In genomic region chr2:42372474-42372787, GRCh38 we compare ENCODE assay signal across 20 cellular contexts. TPM values are rescaled to one million over a fixed set of nuclear protein-coding genes. Genes with fewer than 3 reads are reported as not detected.
DNase-seq lines count a peak whose midpoint lies in the region; ATAC-seq, FAIRE-seq and TF ChIP-seq lines count a peak whose summit lies in the region.
"Had no signal": no experiment of that assay in that cellular context is flagged by ENCODE, and none has a peak within 500 bp of the region (broad histone marks: within the 10 kb centered on the region; RNA-seq: fewer than 3 reads in every experiment).

No MANE protein-coding gene starts in this region.

- in situ Hi-C loops in HepG2 (cut with HindIII; ENCODE audit: extremely low pct_ligation_motif_present, low pct_unique_long_range_greater_than_20kb), result loop anchor here (25.0 kb wide), 1 partner anchor 510 kb away; no protein-coding TSS in a partner anchor

- H3K27me3 ChIP-seq in HepG2 (ENCODE audit: control insufficient read depth in 1 of 2, insufficient read depth in 2 of 2, low read length in 2 of 2) (no peaks in the 10 kb centered on the region), right lobe of liver (no peaks in the 10 kb centered on the region), neural cell (ENCODE audit: insufficient read depth, low read depth, low read length) (no peaks in the 10 kb centered on the region), aorta (ENCODE audit: control insufficient read depth in 1 of 2, insufficient read depth in 2 of 2, low read length in 1 of 2) (no peaks in the 10 kb centered on the region)
- H3K27me3 ChIP-seq: BLaER1 treated with 17β-estradiol and CSF1 and Interleukin-3, amounts not matched to agents 10 nM and 100 nM had no signal

- no TSS peak for BruUV-seq in HepG2 (replicated peaks; lab: Mats Ljungman, UMichigan)

- TF ChIP-seq POLR2A in HepG2 (IDR thresholded peaks at IDR 0.05; ENCODE audit: insufficient read depth in 1 of 2, low read depth in 2 of 2, low read length in 2 of 2) (no peak), right lobe of liver (IDR thresholded peaks at IDR 0.05) (no peak), H54 (IDR thresholded peaks at IDR 0.05; ENCODE audit: low read depth, low read length) (no peak)

- TF ChIP-seq CTCF in HepG2 (CRISPR knock-in tag; IDR thresholded peaks at IDR 0.05) (no peak), right lobe of liver (IDR thresholded peaks at IDR 0.05) (no peak), neural cell (IDR thresholded peaks at IDR 0.05; ENCODE audit: poor library complexity, severe bottlenecking) (no peak)

- H3K4me1 ChIP-seq in HepG2 (ENCODE audit: insufficient read depth, low read length) (peaks cover 53% of the 10 kb centered on the region), right lobe of liver (no peaks in the 10 kb centered on the region), aorta (ENCODE audit: control insufficient read depth in 1 of 2, insufficient read depth in 2 of 2, low read length in 2 of 2) (no peaks in the 10 kb centered on the region)

- TF ChIP-seq RAD21 in HepG2 (CRISPR knock-in tag; IDR thresholded peaks at IDR 0.05) (no peak), neural cell (conservative IDR thresholded peaks at IDR 0.05) (no peak)

- DNase-seq in HepG2 (ENCODE audit: low spot score) (no peak), right lobe of liver (no peak), epithelial cell of prostate (ENCODE audit: low read depth, low spot score) (no peak), cortex of kidney (lab: John Stamatoyannopoulos, UW) (no peak), aorta (no peak), H54 (ENCODE audit: insufficient read length, low spot score) (no peak)
- DNase-seq: AML-193; CD4-positive, alpha-beta T cell; DMS53; H7; IMR-90; KG1; MM.1S; NCI-H345 had no signal

- no peaks in the 10 kb centered on the region for H3F3A ChIP-seq in neural cell (ENCODE audit: insufficient read depth, low read length, poor library complexity, severe bottlenecking)

- H3K9ac ChIP-seq in HepG2 (ENCODE audit: insufficient read depth, low read depth, low read length) (no peak overlapping the region), neural cell (ENCODE audit: low read length) (peak overlapping the region; percentile 28)
- H3K9ac ChIP-seq: BLaER1 treated with 17β-estradiol and CSF1 and Interleukin-3, amounts not matched to agents 10 nM and 100 nM had no signal

- H3K4me3 ChIP-seq in HepG2 (replicated peaks in 1 of 3; ENCODE audit: insufficient read depth in 1 of 3, low read depth in 2 of 3, low read length in 3 of 3), result no peak overlapping the region
- H3K4me3 ChIP-seq in right lobe of liver, result no peak overlapping the region
- no peak overlapping the region for H3K4me3 ChIP-seq in neural cell (ENCODE audit: low read length)
- no peak overlapping the region for H3K4me3 ChIP-seq in aorta (ENCODE audit: low read length in 2 of 2)
- H3K4me3 ChIP-seq: BLaER1 treated with 17β-estradiol and CSF1 and Interleukin-3, amounts not matched to agents 10 nM and 100 nM had no signal

- H3K79me2 ChIP-seq in HepG2 (ENCODE audit: insufficient read depth, low read length), result no peaks in the 10 kb centered on the region
- no peaks in the 10 kb centered on the region for H3K79me2 ChIP-seq in neural cell (replicated peaks; ENCODE audit: insufficient read depth, low read length)

- ATAC-seq in HepG2 (no peak), right lobe of liver (no peak), aorta (ENCODE audit: low FRiP score) (no peak), HG02678 (IDR thresholded peaks at IDR 0.05; ENCODE audit: unreplicated experiment) (no peak)
- ATAC-seq: Panc1 had no signal

- POLR2A ChIA-PET in HepG2 (lab: Yijun Ruan, JAX), result no interaction called here

- FAIRE-seq in HepG2 (lab: Jason Lieb, UNC) (no peak), H54 (lab: Jason Lieb, UNC) (no peak)
- FAIRE-seq: A204.1, GM18507 had no signal

- TF ChIP-seq EP300 in HepG2 (IDR thresholded peaks at IDR 0.05; ENCODE audit: low read depth in 2 of 2, low read length in 2 of 2) (no peak), HepG2 (CRISPR knock-in tag; IDR thresholded peaks at IDR 0.05; ENCODE audit: borderline replicate concordance) (no peak), neural cell (conservative IDR thresholded peaks at IDR 0.05; ENCODE audit: poor library complexity, severe bottlenecking) (no peak)

- CTCF ChIA-PET in HepG2 (lab: Yijun Ruan, JAX; ENCODE audit: low intra/inter-chr PET ratio, low total read pairs), result no interaction called here

- no peak overlapping the region for H3K27ac ChIP-seq in HepG2 (ENCODE audit: extremely low read length, insufficient read depth, low read length)
- no peak overlapping the region for H3K27ac ChIP-seq in right lobe of liver
- peak overlapping the region; percentile 63 for H3K27ac ChIP-seq in epithelial cell of prostate
- peak overlapping the region; percentile 18 for H3K27ac ChIP-seq in neural cell (ENCODE audit: low read length)
- H3K27ac ChIP-seq in aorta (ENCODE audit: low read depth in 1 of 2, low read length in 2 of 2), result no peak overlapping the region
- H3K27ac ChIP-seq: BLaER1 treated with 17β-estradiol and CSF1 and Interleukin-3, amounts not matched to agents 10 nM and 100 nM had no signal

- H3K9me3 ChIP-seq in HepG2 (ENCODE audit: low read length), result no peaks in the 10 kb centered on the region
- H3K9me3 ChIP-seq in right lobe of liver, result no peaks in the 10 kb centered on the region
- no peaks in the 10 kb centered on the region for H3K9me3 ChIP-seq in neural cell (ENCODE audit: low read length)
- no peaks in the 10 kb centered on the region for H3K9me3 ChIP-seq in aorta (ENCODE audit: control insufficient read depth, low read length)
- H3K9me3 ChIP-seq: BLaER1 treated with 17β-estradiol and CSF1 and Interleukin-3, amounts not matched to agents 10 nM and 100 nM had no signal

- H3K9me2 ChIP-seq in neural cell (ENCODE audit: insufficient read depth, low read length), result no peaks in the 10 kb centered on the region

- H2AFZ ChIP-seq in HepG2 (ENCODE audit: low read length) (no peak overlapping the region), neural cell (ENCODE audit: low read depth, low read length) (no peak overlapping the region)

- H3K36me3 ChIP-seq in HepG2 (replicated peaks in 1 of 2; ENCODE audit: control insufficient read depth in 1 of 2, insufficient read depth in 2 of 2, low read length in 2 of 2) (no peaks in the 10 kb centered on the region), right lobe of liver (no peaks in the 10 kb centered on the region), neural cell (ENCODE audit: insufficient read depth, low read length) (no peaks in the 10 kb centered on the region), aorta (ENCODE audit: control insufficient read depth in 1 of 2, insufficient read depth in 2 of 2, low read length in 1 of 2) (no peaks in the 10 kb centered on the region)
- H3K36me3 ChIP-seq: BLaER1 treated with 17β-estradiol and CSF1 and Interleukin-3, amounts not matched to agents 10 nM and 100 nM had no signal

- H3K4me2 ChIP-seq in HepG2 (ENCODE audit: low read depth, low read length) (peak overlapping the region; percentile 31; the same call in 1 of the 2 replicates), neural cell (ENCODE audit: low read length) (no peak overlapping the region)
- H3K4me2 ChIP-seq: BLaER1 treated with 17β-estradiol and CSF1 and Interleukin-3, amounts not matched to agents 10 nM and 100 nM had no signal

- intact Hi-C loops in HepG2 (cut with micrococcal nuclease; ENCODE audit: unreplicated experiment), result no loop called here
- intact Hi-C loops in right lobe of liver (cut with DNase I), result no loop called here
- intact Hi-C loops in aorta (cut with DNase I), result no loop called here

- no peaks in the 10 kb centered on the region for H4K20me1 ChIP-seq in HepG2 (ENCODE audit: insufficient read depth, low read length)
- H4K20me1 ChIP-seq in neural cell (ENCODE audit: insufficient read depth), result no peaks in the 10 kb centered on the region
- H4K20me1 ChIP-seq: BLaER1 treated with 17β-estradiol and CSF1 and Interleukin-3, amounts not matched to agents 10 nM and 100 nM had no signal

- WGBS in HepG2 (ENCODE audit: low lambda C conversion rate), result 88% methylated on average over 1 of the region's 1 CpG
- WGBS in right lobe of liver (ENCODE audit: insufficient coverage, low coverage, low lambda C conversion rate, missing lambda C conversion rate), result 92% methylated on average over 1 of the region's 1 CpG
- WGBS in aorta, 2 donors, result 85% methylated on average over 1 of the region's 1 CpG

TF ChIP-seq in HepG2, 621 proteins besides CTCF, POLR2A, EP300 and RAD21 (continues in another document):
- no peak for TF ChIP-seq NFKB2 (CRISPR knock-in tag; IDR thresholded peaks at IDR 0.05; ENCODE audit: borderline replicate concordance)
- no peak for TF ChIP-seq RFX3 (CRISPR knock-in tag; IDR thresholded peaks at IDR 0.05)
- TF ChIP-seq MED1 (CRISPR knock-in tag; IDR thresholded peaks at IDR 0.05), result no peak

TF ChIP-seq in neural cell, 6 proteins besides CTCF, POLR2A, EP300 and RAD21 (continues in another document):
- TF ChIP-seq EZH2 (IDR thresholded peaks at IDR 0.05; ENCODE audit: borderline replicate concordance, insufficient read depth, low read length, poor library complexity, severe bottlenecking) (no peak), POLR2AphosphoS5 (IDR thresholded peaks at IDR 0.05) (no peak)

RNA-seq across cellular contexts. Expression of gene COX7A2L, which starts 11.4 kb away (rescaled TPM):
- total RNA-seq in HepG2 (2016; rRNA removed; fragmentation: Illumina TruSeq; extraction: Trizol) (201 and 272 TPM in 2 replicates), right lobe of liver (10 to 100 TPM; 37.5 to 97.0 (median 57.6) TPM), aorta (10 to 100 TPM; 60.8 to 62.1 TPM)
- 111 and 117 TPM in 2 replicates for total RNA-seq in HepG2 (2016; cell fraction: cytosol; rRNA removed; fragmentation: Illumina TruSeq; extraction: Trizol; ENCODE audit: low read depth)
- 197 and 297 TPM in 2 replicates for total RNA-seq in HepG2 (2016; cell fraction: insoluble cytoplasmic fraction; rRNA removed; fragmentation: Illumina TruSeq; extraction: Trizol)
- total RNA-seq in HepG2 (2016; cell fraction: membrane; rRNA removed; fragmentation: Illumina TruSeq; extraction: Trizol), result 232 and 238 TPM in 2 replicates
- total RNA-seq in HepG2 (2016; cell fraction: nucleus; rRNA removed; fragmentation: Illumina TruSeq; extraction: Trizol), result 71.7 and 82.5 TPM in 2 replicates
- polyA plus RNA-seq in HepG2 (2011; rRNA removed) (122 and 155 TPM in 2 replicates), neural cell (396 and 425 TPM in 2 replicates), aorta (100 to 1,000 TPM in 1 of 2 donors, 10 to 100 TPM in 1; 98.5 to 265 TPM)
- 137 and 167 TPM in 2 replicates for polyA plus RNA-seq in HepG2 (2011; cell fraction: cytosol; rRNA removed)
- 30.5 and 38.2 TPM in 2 replicates for polyA plus RNA-seq in HepG2 (2011; cell fraction: nucleus; rRNA removed)
- polyA plus RNA-seq in HepG2 (2012), result 187 and 191 TPM in 2 replicates
- polyA plus RNA-seq in HepG2 (2016; cell fraction: cytosol; fragmentation: Illumina TruSeq; extraction: Trizol; ENCODE audit: low read depth), result 119 TPM in 2 replicates
- polyA plus RNA-seq in HepG2 (2016; cell fraction: insoluble cytoplasmic fraction; fragmentation: Illumina TruSeq; extraction: Trizol; ENCODE audit: low read depth), result 279 and 314 TPM in 2 replicates
- 211 and 215 TPM in 2 replicates for polyA plus RNA-seq in HepG2 (2016; cell fraction: membrane; fragmentation: Illumina TruSeq; extraction: Trizol; ENCODE audit: low read depth)
- polyA plus RNA-seq in HepG2 (2016; cell fraction: nucleus; fragmentation: Illumina TruSeq; extraction: Trizol; ENCODE audit: insufficient read depth, low read depth), result 118 and 123 TPM in 2 replicates
- polyA minus RNA-seq in HepG2 (2011; rRNA and poly(A)+ RNA removed; ENCODE audit: low replicate concordance), result 66.1 and 73.1 TPM in 2 replicates
- 41.1 and 44.7 TPM in 2 replicates for polyA minus RNA-seq in HepG2 (2011; cell fraction: cytosol; rRNA and poly(A)+ RNA removed)
- 22.7 and 28.1 TPM in 2 replicates for polyA minus RNA-seq in HepG2 (2011; cell fraction: nucleus; rRNA and poly(A)+ RNA removed)
- 232 and 277 TPM in 2 replicates for polyA minus RNA-seq in neural cell

Comparison
In these comparisons a context has a peak if more than half of its experiments do, and no peak if none do; other contexts are left out.
1. H3K27ac ChIP-seq: peak in epithelial cell of prostate (single experiment) and neural cell (single experiment); none in HepG2 (single experiment), right lobe of liver (0 of 3) and aorta (0 of 2).